Comparison of ENCODE assay signal across 1 cellular context in genomic region chr5:1474183-1474839, GRCh38.
TF ChIP-seq lines count a peak whose summit lies in the region.

No MANE protein-coding gene starts in this region.

TF ChIP-seq in GM12878, 131 proteins besides CTCF, POLR2A, EP300 and RAD21:
- no peak for TF ChIP-seq USF1 (IDR thresholded peaks at IDR 0.05; ENCODE audit: borderline replicate concordance, extremely low read length, insufficient read depth, low read depth, low read length)
- TF ChIP-seq ELK1 (IDR thresholded peaks at IDR 0.05; ENCODE audit: low read depth, low read length) = no peak
